In the genomic region with DNA sequence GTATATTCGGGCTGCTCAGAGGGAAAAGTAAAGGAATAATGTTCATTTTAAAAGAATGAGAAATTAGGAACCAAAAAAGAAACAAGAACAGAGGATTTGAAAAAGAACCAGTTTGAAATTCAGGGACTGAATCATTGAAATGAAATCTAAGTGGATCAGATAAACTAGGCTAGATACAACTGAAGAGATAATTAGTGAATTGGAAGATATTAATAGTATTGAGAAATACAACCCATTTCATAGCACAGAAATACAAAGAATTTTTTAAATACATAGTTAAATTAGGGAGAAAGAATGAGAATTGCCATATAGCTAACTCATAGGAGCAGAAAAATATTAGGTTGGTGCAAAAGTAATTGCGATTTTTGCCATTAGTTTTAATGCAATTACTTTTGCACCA, we compare ENCODE assay signal across 33 cellular contexts.
"Had no signal": no experiment of that assay in that cellular context is flagged by ENCODE, and none has a peak within 500 bp of the region (broad histone marks: within the 10 kb centered on the region; RNA-seq: fewer than 3 reads in every experiment).

No MANE protein-coding gene starts in this region.

- H3K27me3 ChIP-seq: ascending aorta, breast epithelium, cardiac muscle cell, esophagus muscularis mucosa, foreskin keratinocyte, gastrocnemius medialis, heart left ventricle had no signal

- H3K4me3 ChIP-seq: ascending aorta, breast epithelium, cardiac muscle cell, esophagus muscularis mucosa, gastrocnemius medialis, heart left ventricle had no signal

- H3K36me3 ChIP-seq: ascending aorta, breast epithelium, cardiac muscle cell, esophagus muscularis mucosa, gastrocnemius medialis, heart left ventricle, WERI-Rb-1 had no signal

- H3K27ac ChIP-seq: ascending aorta, breast epithelium, cardiac muscle cell, esophagus muscularis mucosa, foreskin keratinocyte, gastrocnemius medialis, heart left ventricle, WERI-Rb-1 had no signal

- H3K27ac Mint-ChIP-seq: activated CD4-positive, alpha-beta memory T cell treated with anti-CD3 and anti-CD28 coated beads for 36 hours; activated CD4-positive, alpha-beta T cell treated with anti-CD3 and anti-CD28 coated beads, Interleukin-2, amount 10 ng/mL, durations not matched to agents 24 days and 14 days; activated CD8-positive, alpha-beta memory T cell treated with anti-CD3 and anti-CD28 coated beads, Interleukin-2, amount 10 ng/mL, durations not matched to agents 7 days and 5 days; activated CD8-positive, alpha-beta T cell treated with anti-CD3 and anti-CD28 coated beads, Interleukin-2, amount 10 ng/mL, durations not matched to agents 7 days and 5 days; activated naive CD4-positive, alpha-beta T cell treated with anti-CD3 and anti-CD28 coated beads, Interleukin-2, amount 10 ng/mL, durations not matched to agents 7 days and 5 days; activated T-helper 1 cell treated with anti-CD3 and anti-CD28 coated beads, Interleukin-12 subunit alpha, Interleukin-12 subunit beta, Interleukin-2, Interleukin-4 antibody, amounts not matched to agents 30 ng/mL and 10 ng/mL and 1 ng/mL, durations not matched to agents 14 hours and 24 hours and 36 hours; activated T-helper 2 cell treated with anti-CD3 and anti-CD28 coated beads, Interferon-gamma antibody, Interleukin-2, Interleukin-4, amounts not matched to agents 10 μg/mL and 5 μg/mL and 100 μg/mL, durations not matched to agents 14 hours and 24 hours and 36 hours; brain; T-helper 2 cell treated with Interferon-gamma antibody and Interleukin-4, amounts not matched to agents 5 μg/mL and 100 μg/mL, for 36 hours had no signal

- H3K27me3 Mint-ChIP-seq: activated CD4-positive, alpha-beta memory T cell treated with anti-CD3 and anti-CD28 coated beads for 36 hours; activated CD4-positive, alpha-beta T cell treated with anti-CD3 and anti-CD28 coated beads for 36 hours; activated CD4-positive, alpha-beta T cell treated with anti-CD3 and anti-CD28 coated beads, Interleukin-2, amount 10 ng/mL, durations not matched to agents 24 days and 14 days; activated CD8-positive, alpha-beta memory T cell treated with anti-CD3 and anti-CD28 coated beads, Interleukin-2, amount 10 ng/mL, durations not matched to agents 7 days and 5 days; activated naive CD4-positive, alpha-beta T cell treated with anti-CD3 and anti-CD28 coated beads, Interleukin-2, amount 10 ng/mL, durations not matched to agents 7 days and 5 days; activated naive CD8-positive, alpha-beta T cell treated with anti-CD3 and anti-CD28 coated beads for 36 hours; activated T-cell treated with anti-CD3 and anti-CD28 coated beads, Interleukin-2, amount 50 U/mL, for 24 hours; brain; effector memory CD8-positive, alpha-beta T cell; T-helper 17 cell had no signal

- H3K36me3 Mint-ChIP-seq: activated CD4-positive, alpha-beta memory T cell treated with anti-CD3 and anti-CD28 coated beads for 36 hours; activated CD8-positive, alpha-beta memory T cell treated with anti-CD3 and anti-CD28 coated beads, Interleukin-2, amount 10 ng/mL, durations not matched to agents 7 days and 5 days had no signal

- H3K4me3 Mint-ChIP-seq: activated CD4-positive, alpha-beta memory T cell treated with anti-CD3 and anti-CD28 coated beads for 36 hours; activated CD4-positive, alpha-beta T cell treated with anti-CD3 and anti-CD28 coated beads for 36 hours; activated CD4-positive, alpha-beta T cell treated with anti-CD3 and anti-CD28 coated beads, Interleukin-2, amount 10 ng/mL, durations not matched to agents 24 days and 14 days; activated CD8-positive, alpha-beta memory T cell treated with anti-CD3 and anti-CD28 coated beads, Interleukin-2, amount 10 ng/mL, durations not matched to agents 7 days and 5 days; activated CD8-positive, alpha-beta T cell treated with anti-CD3 and anti-CD28 coated beads, Interleukin-2, amount 10 ng/mL, durations not matched to agents 7 days and 5 days; activated naive CD4-positive, alpha-beta T cell treated with anti-CD3 and anti-CD28 coated beads, Interleukin-2, amount 10 ng/mL, durations not matched to agents 7 days and 5 days; activated naive CD8-positive, alpha-beta T cell treated with anti-CD3 and anti-CD28 coated beads for 36 hours; activated T-cell treated with anti-CD3 and anti-CD28 coated beads, Interleukin-2, amount 50 U/mL, for 24 hours; activated T-helper 1 cell treated with anti-CD3 and anti-CD28 coated beads, Interleukin-12 subunit alpha, Interleukin-12 subunit beta, Interleukin-2, Interleukin-4 antibody, amounts not matched to agents 30 ng/mL and 10 ng/mL and 1 ng/mL, durations not matched to agents 14 hours and 24 hours and 36 hours; brain; effector memory CD8-positive, alpha-beta T cell; T-helper 17 cell; T-helper 2 cell treated with Interferon-gamma antibody and Interleukin-4, amounts not matched to agents 5 μg/mL and 100 μg/mL, for 36 hours had no signal

- DNase-seq: activated CD4-positive, alpha-beta memory T cell treated with anti-CD3 and anti-CD28 coated beads for 36 hours; activated CD4-positive, alpha-beta T cell treated with anti-CD3 and anti-CD28 coated beads for 36 hours; activated CD4-positive, alpha-beta T cell treated with anti-CD3 and anti-CD28 coated beads, Interleukin-2, amount 10 ng/mL, durations not matched to agents 24 days and 14 days; activated CD4-positive, CD25-positive, alpha-beta regulatory T cell; activated CD4-positive, CD25-positive, alpha-beta regulatory T cell treated with anti-CD3 and anti-CD28 coated beads, Interleukin-2, amount 50 U/mL, for 72 hours; activated CD8-positive, alpha-beta memory T cell treated with anti-CD3 and anti-CD28 coated beads, Interleukin-2, amount 10 ng/mL, durations not matched to agents 7 days and 5 days; activated CD8-positive, alpha-beta T cell treated with anti-CD3 and anti-CD28 coated beads, Interleukin-2, amount 10 ng/mL, durations not matched to agents 7 days and 5 days; activated effector memory CD4-positive, alpha-beta T cell treated with anti-CD3 and anti-CD28 coated beads, Interleukin-2, amount 50 U/mL, for 16 hours; activated naive CD4-positive, alpha-beta T cell treated with anti-CD3 and anti-CD28 coated beads, Interleukin-2, amount 10 ng/mL, durations not matched to agents 7 days and 5 days; activated naive CD8-positive, alpha-beta T cell treated with anti-CD3 and anti-CD28 coated beads for 36 hours; activated T-cell treated with anti-CD3 and anti-CD28 coated beads for 4 hours; activated T-cell treated with anti-CD3 and anti-CD28 coated beads, Interleukin-2, amount 50 U/mL, for 24 hours; cortex of kidney; dermis blood vessel endothelial cell; effector CD4-positive, alpha-beta T cell; effector memory CD8-positive, alpha-beta T cell; erythroblast; foreskin keratinocyte; gastrocnemius medialis; glutamatergic neuron; heart left ventricle; T-helper 1 cell; T-helper 17 cell; T1000; WERI-Rb-1 had no signal

- H3K9me3 Mint-ChIP-seq: activated CD4-positive, alpha-beta memory T cell treated with anti-CD3 and anti-CD28 coated beads for 36 hours; activated CD4-positive, alpha-beta T cell treated with anti-CD3 and anti-CD28 coated beads, Interleukin-2, amount 10 ng/mL, durations not matched to agents 24 days and 14 days; activated naive CD4-positive, alpha-beta T cell treated with anti-CD3 and anti-CD28 coated beads, Interleukin-2, amount 10 ng/mL, durations not matched to agents 7 days and 5 days; activated naive CD8-positive, alpha-beta T cell treated with anti-CD3 and anti-CD28 coated beads for 36 hours; activated T-cell treated with anti-CD3 and anti-CD28 coated beads, Interleukin-2, amount 50 U/mL, for 24 hours; activated T-helper 1 cell treated with anti-CD3 and anti-CD28 coated beads, Interleukin-12 subunit alpha, Interleukin-12 subunit beta, Interleukin-2, Interleukin-4 antibody, amounts not matched to agents 30 ng/mL and 10 ng/mL and 1 ng/mL, durations not matched to agents 14 hours and 24 hours and 36 hours; activated T-helper 2 cell treated with anti-CD3 and anti-CD28 coated beads, Interferon-gamma antibody, Interleukin-2, Interleukin-4, amounts not matched to agents 10 μg/mL and 5 μg/mL and 100 μg/mL, durations not matched to agents 14 hours and 24 hours and 36 hours; effector memory CD8-positive, alpha-beta T cell; T-helper 2 cell treated with Interferon-gamma antibody and Interleukin-4, amounts not matched to agents 5 μg/mL and 100 μg/mL, for 36 hours had no signal

- ATAC-seq: activated CD4-positive, alpha-beta T cell treated with anti-CD3 and anti-CD28 coated beads for 36 hours; activated CD8-positive, alpha-beta memory T cell treated with anti-CD3 and anti-CD28 coated beads, Interleukin-2, amount 10 ng/mL, durations not matched to agents 7 days and 5 days; activated CD8-positive, alpha-beta T cell treated with anti-CD3 and anti-CD28 coated beads, Interleukin-2, amount 10 ng/mL, durations not matched to agents 7 days and 5 days; effector memory CD8-positive, alpha-beta T cell; foreskin keratinocyte; gastrocnemius medialis; heart left ventricle; T-helper 17 cell had no signal

- H3K4me1 ChIP-seq: ascending aorta, breast epithelium, foreskin keratinocyte had no signal

- H3K4me1 Mint-ChIP-seq: activated naive CD4-positive, alpha-beta T cell treated with anti-CD3 and anti-CD28 coated beads, Interleukin-2, amount 10 ng/mL, durations not matched to agents 7 days and 5 days had no signal

- H3K9me3 ChIP-seq: ascending aorta, breast epithelium, esophagus muscularis mucosa, gastrocnemius medialis had no signal
